In genomic region chr18:7174359-7175107, GRCh38 we compare ENCODE assay signal across 9 cellular contexts.
DNase-seq lines count a peak whose midpoint lies in the region; ATAC-seq, FAIRE-seq and TF ChIP-seq lines count a peak whose summit lies in the region.
"Had no signal": no experiment of that assay in that cellular context is flagged by ENCODE, and none has a peak within 500 bp of the region (broad histone marks: within the 10 kb centered on the region; RNA-seq: fewer than 3 reads in every experiment).

No MANE protein-coding gene starts in this region.

- no peak for FAIRE-seq in HTR-8/SVneo (lab: Jason Lieb, UNC)

- H3K4me3 ChIP-seq in choroid plexus epithelial cell (ENCODE audit: low read depth, low read length): no peak overlapping the region

- ATAC-seq in GM18519 (IDR thresholded peaks at IDR 0.05; ENCODE audit: low FRiP score, unreplicated experiment) (no peak), GM21825 (IDR thresholded peaks at IDR 0.05; ENCODE audit: unreplicated experiment) (no peak)

- TF ChIP-seq CTCF in choroid plexus epithelial cell (conservative IDR thresholded peaks at IDR 0.05; ENCODE audit: low read depth, low read length): peak; percentile 15

- peak; percentile 55 for DNase-seq in 8988T
- DNase-seq in HTR-8/SVneo (ENCODE audit: insufficient read length, low spot score): peak; percentile 41
- DNase-seq in choroid plexus epithelial cell (ENCODE audit: low read depth): peak; percentile 26
- peak; percentile 41 for DNase-seq in medulla oblongata (ENCODE audit: extremely low spot score)
- DNase-seq in SKM-1 (lab: John Stamatoyannopoulos, UW; ENCODE audit: unreplicated experiment): no peak
- no peak for DNase-seq in germinal center (ENCODE audit: low spot score)
- DNase-seq: SW 1271 had no signal

Comparison
In these comparisons a context has a peak if more than half of its experiments do, and no peak if none do; other contexts are left out.
1. DNase-seq: peak in 8988T (single experiment), HTR-8/SVneo (single experiment), choroid plexus epithelial cell (single experiment) and medulla oblongata (single experiment); none in SKM-1 (single experiment) and germinal center (single experiment).